3 cellular contexts compared by ENCODE assay signal in genomic region chr4:110439226-110439625, GRCh38. TPM values are rescaled to one million over a fixed set of nuclear protein-coding genes. Genes with fewer than 3 reads are reported as not detected.
"Had no signal": no experiment of that assay in that cellular context is flagged by ENCODE, and none has a peak within 500 bp of the region (broad histone marks: within the 10 kb centered on the region; RNA-seq: fewer than 3 reads in every experiment).

No MANE protein-coding gene starts in this region.

RNA-seq across cellular contexts. Expression of gene ENPEP, which starts 36.7 kb away (rescaled TPM):
- total RNA-seq: lung microvascular endothelial cell had no signal
- polyA plus RNA-seq: immature natural killer cell, keratinocyte had no signal
